Comparison of ENCODE assay signal across 20 cellular contexts in genomic region chr19:2144190-2144589, GRCh38. TPM values are rescaled to one million over a fixed set of nuclear protein-coding genes. Genes with fewer than 3 reads are reported as not detected.
A peak's percentile ranks its signal among the peaks of the same experiment; 100 is the strongest.
DNase-seq lines count a peak whose midpoint lies in the region; ATAC-seq and TF ChIP-seq lines count a peak whose summit lies in the region.
"Had no signal": no experiment of that assay in that cellular context is flagged by ENCODE, and none has a peak within 500 bp of the region (broad histone marks: within the 10 kb centered on the region; RNA-seq: fewer than 3 reads in every experiment).

No MANE protein-coding gene starts in this region.

- H4K20me1 ChIP-seq in BLaER1 (peaks cover 100% of the 10 kb centered on the region), osteoblast (ENCODE audit: insufficient read depth, low read length) (peaks cover 82% of the 10 kb centered on the region)

- H2AFZ ChIP-seq in osteoblast (ENCODE audit: low read length): no peak overlapping the region

- intact Hi-C loops in activated CD4-positive, alpha-beta memory T cell treated with anti-CD3 and anti-CD28 coated beads for 36 hours (cut with micrococcal nuclease): no loop called here

- peaks cover 97% of the 10 kb centered on the region for H3K79me2 ChIP-seq in osteoblast (ENCODE audit: insufficient read depth, low read length)

- H3K36me3 Mint-ChIP-seq in T-helper 17 cell (ENCODE audit: low read depth): peaks cover 2% of the 10 kb centered on the region
- H3K36me3 Mint-ChIP-seq in effector memory CD8-positive, alpha-beta T cell (ENCODE audit: insufficient read depth): peaks cover 21% of the 10 kb centered on the region
- H3K36me3 Mint-ChIP-seq in activated CD4-positive, alpha-beta memory T cell treated with anti-CD3 and anti-CD28 coated beads for 36 hours: peaks cover 6% of the 10 kb centered on the region
- peaks cover 7% of the 10 kb centered on the region for H3K36me3 Mint-ChIP-seq in mesothelial cell of epicardium
- H3K36me3 Mint-ChIP-seq: CD4-positive, CD25-positive, alpha-beta regulatory T cell had no signal

- POLR2A ChIA-PET in activated CD4-positive, alpha-beta memory T cell treated with anti-CD3 and anti-CD28 coated beads for 36 hours (lab: Charles Lee): no interaction called here

- H3K9ac ChIP-seq in BLaER1: peak overlapping the region; percentile 41; the same call in 1 of the 2 replicates
- H3K9ac ChIP-seq: SK-N-SH had no signal

- H3K9me3 Mint-ChIP-seq in effector memory CD8-positive, alpha-beta T cell: no peaks in the 10 kb centered on the region
- no peaks in the 10 kb centered on the region for H3K9me3 Mint-ChIP-seq in activated CD4-positive, alpha-beta memory T cell treated with anti-CD3 and anti-CD28 coated beads for 36 hours
- H3K9me3 Mint-ChIP-seq in mesothelial cell of epicardium: no peaks in the 10 kb centered on the region
- H3K9me3 Mint-ChIP-seq: CD4-positive, CD25-positive, alpha-beta regulatory T cell had no signal

- H3K4me1 ChIP-seq in BLaER1: peaks cover 71% of the 10 kb centered on the region
- no peaks in the 10 kb centered on the region for H3K4me1 ChIP-seq in osteoblast (ENCODE audit: insufficient read depth, low read length)
- H3K4me1 ChIP-seq in foreskin keratinocyte: no peaks in the 10 kb centered on the region

- H3K36me3 ChIP-seq in BLaER1: peaks cover 66% of the 10 kb centered on the region
- peaks cover 32% of the 10 kb centered on the region for H3K36me3 ChIP-seq in osteoblast (ENCODE audit: insufficient read depth, low read length)

- H3K27me3 ChIP-seq in BLaER1: no peaks in the 10 kb centered on the region
- no peaks in the 10 kb centered on the region for H3K27me3 ChIP-seq in osteoblast (ENCODE audit: insufficient read depth, low read length)
- no peaks in the 10 kb centered on the region for H3K27me3 ChIP-seq in foreskin keratinocyte
- H3K27me3 ChIP-seq: MG63 had no signal

- H3K27ac ChIP-seq in BLaER1 (0 out of 2 replicates have a peak overlapping the region, but pooled peaks have one; percentile 13), osteoblast (ENCODE audit: low read depth, low read length) (no peak overlapping the region), foreskin keratinocyte (no peak overlapping the region)

- H3K9me3 ChIP-seq in BLaER1: no peaks in the 10 kb centered on the region
- H3K9me3 ChIP-seq in T-helper 17 cell (ENCODE audit: control insufficient read depth, low read length, poor library complexity, severe bottlenecking): no peaks in the 10 kb centered on the region
- no peaks in the 10 kb centered on the region for H3K9me3 ChIP-seq in osteoblast (ENCODE audit: low read depth, low read length)
- H3K9me3 ChIP-seq: MG63, SK-N-SH had no signal

- H3K4me2 ChIP-seq in BLaER1: 0 out of 2 replicates have a peak overlapping the region, but pooled peaks have one; percentile 40
- H3K4me2 ChIP-seq in osteoblast (ENCODE audit: insufficient read depth, low read length): no peak overlapping the region
- H3K4me2 ChIP-seq: SK-N-SH had no signal

- H3K27me3 Mint-ChIP-seq in T-helper 17 cell (no peaks in the 10 kb centered on the region), mesothelial cell of epicardium (ENCODE audit: low read depth) (no peaks in the 10 kb centered on the region)
- no peaks in the 10 kb centered on the region for H3K27me3 Mint-ChIP-seq in effector memory CD8-positive, alpha-beta T cell
- no peaks in the 10 kb centered on the region for H3K27me3 Mint-ChIP-seq in activated CD4-positive, alpha-beta memory T cell treated with anti-CD3 and anti-CD28 coated beads for 36 hours
- H3K27me3 Mint-ChIP-seq: CD4-positive, CD25-positive, alpha-beta regulatory T cell had no signal

- H3K4me3 Mint-ChIP-seq in T-helper 17 cell (no peak overlapping the region), mesothelial cell of epicardium (no peak overlapping the region)
- H3K4me3 Mint-ChIP-seq in effector memory CD8-positive, alpha-beta T cell: no peak overlapping the region
- no peak overlapping the region for H3K4me3 Mint-ChIP-seq in activated CD4-positive, alpha-beta memory T cell treated with anti-CD3 and anti-CD28 coated beads for 36 hours

- ATAC-seq in T-helper 17 cell: no peak
- ATAC-seq in effector memory CD8-positive, alpha-beta T cell (replicated peaks): no peak
- ATAC-seq in GM21529 (IDR thresholded peaks at IDR 0.05; ENCODE audit: unreplicated experiment): no peak
- ATAC-seq in foreskin keratinocyte: no peak

- H3K27ac Mint-ChIP-seq in T-helper 17 cell (peak overlapping the region; percentile 37), mesothelial cell of epicardium (no peak overlapping the region)
- peak overlapping the region; percentile 46 to 77 for H3K27ac Mint-ChIP-seq in effector memory CD8-positive, alpha-beta T cell
- no peak overlapping the region for H3K27ac Mint-ChIP-seq in activated CD4-positive, alpha-beta memory T cell treated with anti-CD3 and anti-CD28 coated beads for 36 hours

- TF ChIP-seq CTCF in osteoblast (IDR thresholded peaks at IDR 0.05; ENCODE audit: extremely low read depth, low read depth, low read length) (no peak), foreskin keratinocyte (conservative IDR thresholded peaks at IDR 0.05) (no peak), mesothelial cell of epicardium (IDR thresholded peaks at IDR 0.05; ENCODE audit: unreplicated experiment) (no peak)

- no peak overlapping the region for H3K4me3 ChIP-seq in BLaER1
- H3K4me3 ChIP-seq in osteoblast (ENCODE audit: insufficient read depth, low read length): no peak overlapping the region
- H3K4me3 ChIP-seq: MG63 had no signal

- DNase-seq in T-helper 17 cell (no peak), osteoblast (ENCODE audit: insufficient read length, low spot score, missing footprints) (peak; percentile 35), foreskin keratinocyte (no peak), mesothelial cell of epicardium (ENCODE audit: low spot score in 2 of 2, unreplicated experiment in 2 of 2) (no peak)
- no peak for DNase-seq in effector memory CD8-positive, alpha-beta T cell
- DNase-seq in activated CD4-positive, alpha-beta memory T cell treated with anti-CD3 and anti-CD28 coated beads for 36 hours: no peak
- DNase-seq: 8988T; ACHN; CD4-positive, CD25-positive, alpha-beta regulatory T cell; KG1; MG63; NCI-H1105 treated with DMSO at 0.1 percent for 48 hours; NCI-H146; NCI-H1930; NCI-H446; NCI-H524 treated with DMSO at 0.1 percent for 48 hours; NCI-H774; SK-N-SH had no signal

- CTCF ChIA-PET in activated CD4-positive, alpha-beta memory T cell treated with anti-CD3 and anti-CD28 coated beads for 36 hours (lab: Charles Lee): interaction anchor here (0.7 kb wide), 1 partner anchor 248 kb away, joined by 3 read pairs; no protein-coding TSS in a partner anchor

- peaks cover 24% of the 10 kb centered on the region for H3K4me1 Mint-ChIP-seq in T-helper 17 cell
- peaks cover 32 to 33% of the 10 kb centered on the region in 2 donors for H3K4me1 Mint-ChIP-seq in effector memory CD8-positive, alpha-beta T cell (ENCODE audit: low read depth in 2 of 2)
- H3K4me1 Mint-ChIP-seq in activated CD4-positive, alpha-beta memory T cell treated with anti-CD3 and anti-CD28 coated beads for 36 hours (ENCODE audit: low read depth): peaks cover 40% of the 10 kb centered on the region
- H3K4me1 Mint-ChIP-seq in mesothelial cell of epicardium: peaks cover 2% of the 10 kb centered on the region

RNA-seq across cellular contexts. Expression of gene AP3D1, which starts 7.2 kb away (rescaled TPM):
- total RNA-seq in T-helper 17 cell (10 to 100 TPM; 82.2 to 86.0 TPM), osteoblast (119 and 121 TPM in 2 replicates), foreskin keratinocyte (123 and 138 TPM in 2 replicates), mesothelial cell of epicardium (107 to 116 TPM (median 115 TPM) in 3 replicates)
- polyA plus RNA-seq in foreskin keratinocyte: 78.5 and 81.7 TPM in 2 replicates
- 10 to 100 TPM; 84.6 to 89.1 TPM for total RNA-seq in activated CD4-positive, alpha-beta memory T cell treated with anti-CD3 and anti-CD28 coated beads for 36 hours

RNA-seq across cellular contexts. Expression of gene DOT1L, which starts 19.5 kb away (rescaled TPM):
- 10 to 100 TPM; 32.3 to 42.1 TPM for total RNA-seq in T-helper 17 cell
- total RNA-seq in osteoblast: 6.9 and 7.1 TPM in 2 replicates
- total RNA-seq in foreskin keratinocyte: 8.4 and 10.7 TPM in 2 replicates
- 4.9 and 5.6 TPM in 2 replicates for polyA plus RNA-seq in foreskin keratinocyte
- 10 to 100 TPM; 50.2 to 53.7 TPM for total RNA-seq in activated CD4-positive, alpha-beta memory T cell treated with anti-CD3 and anti-CD28 coated beads for 36 hours
- 54.1 to 59.1 TPM (median 58.2 TPM) in 3 replicates for total RNA-seq in mesothelial cell of epicardium

RNA-seq across cellular contexts. Expression of gene IZUMO4, which starts 47.5 kb away (rescaled TPM):
- total RNA-seq in T-helper 17 cell (10 to 100 TPM; 12.3 to 19.8 TPM), osteoblast (0.36 and 2.4 TPM in 2 replicates), foreskin keratinocyte (2.0 and 3.1 TPM in 2 replicates), mesothelial cell of epicardium (11.0 to 14.4 TPM (median 13.8 TPM) in 3 replicates)
- polyA plus RNA-seq in foreskin keratinocyte: 3.8 and 4.4 TPM in 2 replicates
- total RNA-seq in activated CD4-positive, alpha-beta memory T cell treated with anti-CD3 and anti-CD28 coated beads for 36 hours: 10 to 100 TPM; 14.2 to 16.4 TPM

RNA-seq across cellular contexts. Expression of gene MOB3A, which starts 48.1 kb away (rescaled TPM):
- 100 to 1,000 TPM; 108 to 162 TPM for total RNA-seq in T-helper 17 cell
- 34.0 and 35.1 TPM in 2 replicates for total RNA-seq in osteoblast
- total RNA-seq in foreskin keratinocyte: 30.1 and 32.9 TPM in 2 replicates
- 36.0 and 37.8 TPM in 2 replicates for polyA plus RNA-seq in foreskin keratinocyte
- 100 to 1,000 TPM; 117 to 122 TPM for total RNA-seq in activated CD4-positive, alpha-beta memory T cell treated with anti-CD3 and anti-CD28 coated beads for 36 hours
- 33.0 to 34.7 TPM (median 34.1 TPM) in 3 replicates for total RNA-seq in mesothelial cell of epicardium

Comparison
In these comparisons a context has a peak if more than half of its experiments do, and no peak if none do; other contexts are left out.
1. H3K27ac Mint-ChIP-seq: peak in T-helper 17 cell (single experiment) and effector memory CD8-positive, alpha-beta T cell (2 of 2); none in activated CD4-positive, alpha-beta memory T cell treated with anti-CD3 and anti-CD28 coated beads for 36 hours (single experiment) and mesothelial cell of epicardium (single experiment).